ENCODE assay signal across 16 cellular contexts in the genomic region with DNA sequence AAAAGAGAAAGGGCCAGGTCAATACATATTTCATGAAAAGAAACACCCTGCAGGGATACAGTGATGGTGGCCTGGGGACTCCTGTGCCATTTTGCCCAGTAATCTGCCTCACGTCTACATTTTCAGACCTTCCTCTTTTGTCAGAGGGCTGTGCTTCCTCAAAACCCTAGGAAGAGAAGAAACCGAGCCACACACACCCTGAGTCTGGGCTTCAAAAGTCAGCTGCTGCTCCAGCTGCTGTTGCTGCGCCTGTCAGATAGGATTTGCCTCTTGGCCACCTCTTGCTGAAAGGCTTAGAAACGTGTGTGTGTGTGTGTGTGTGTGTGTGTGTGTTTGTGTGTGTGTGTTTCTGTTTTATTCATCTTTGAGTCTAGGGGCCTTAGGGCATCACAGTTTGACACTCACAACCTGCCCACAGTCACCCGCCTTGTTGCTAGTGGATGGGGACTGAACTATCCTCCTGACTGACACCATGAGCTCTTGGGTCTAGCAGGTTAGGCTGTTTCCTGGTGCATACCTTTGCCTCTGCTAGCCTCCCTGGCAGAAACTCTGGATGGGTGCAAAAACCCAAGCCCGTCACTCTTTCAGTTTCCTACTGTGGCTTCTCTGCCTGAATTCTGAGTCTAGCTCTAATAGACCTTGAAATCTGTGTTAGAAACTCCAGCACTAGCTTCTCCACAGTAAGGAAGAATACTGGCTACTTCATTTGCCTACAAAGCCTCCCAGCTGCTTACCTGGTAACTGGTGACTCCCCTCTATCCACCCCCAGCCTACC.
DNase-seq lines count a peak whose midpoint lies in the region; ATAC-seq, FAIRE-seq and TF ChIP-seq lines count a peak whose summit lies in the region.
"Had no signal": no experiment of that assay in that cellular context is flagged by ENCODE, and none has a peak within 500 bp of the region (broad histone marks: within the 10 kb centered on the region; RNA-seq: fewer than 3 reads in every experiment).

No MANE protein-coding gene starts in this region.

- H3K27ac ChIP-seq in K562 (ENCODE audit: extremely low read depth, low read depth, low read length), result no peak overlapping the region
- peak overlapping the region; percentile 87 for H3K27ac ChIP-seq in neutrophil
- no peak overlapping the region for H3K27ac ChIP-seq in thyroid gland
- H3K27ac ChIP-seq: prostate gland had no signal

- H3K27me3 ChIP-seq in K562 (ENCODE audit: control insufficient read depth in 2 of 2, insufficient read depth in 2 of 2, low read length in 2 of 2) (no peaks in the 10 kb centered on the region), neutrophil (no peaks in the 10 kb centered on the region), thyroid gland (no peaks in the 10 kb centered on the region)

- TF ChIP-seq CTCF in K562 (IDR thresholded peaks at IDR 0.05 in 2 of 3, conservative IDR thresholded peaks at IDR 0.05 in 1 of 3; ENCODE audit: insufficient read depth in 2 of 3, low read depth in 1 of 3, low read length in 3 of 3), result no peak
- TF ChIP-seq CTCF in neutrophil (IDR thresholded peaks at IDR 0.05), result no peak
- TF ChIP-seq CTCF in chondrocyte (IDR thresholded peaks at IDR 0.05), result no peak
- no peak for TF ChIP-seq CTCF in thyroid gland (IDR thresholded peaks at IDR 0.05)

- intact Hi-C loops in K562 (cut with micrococcal nuclease) (no loop called here), thyroid gland (cut with DNase I) (no loop called here)

- TF ChIP-seq POLR2A in K562 (conservative IDR thresholded peaks at IDR 0.05) (no peak), thyroid gland (IDR thresholded peaks at IDR 0.05) (no peak)

- H3K27ac Mint-ChIP-seq in chondrocyte (ENCODE audit: unreplicated experiment), result no peak overlapping the region
- H3K27ac Mint-ChIP-seq: CD8-positive, alpha-beta T cell; GM23338 had no signal

- no peak overlapping the region for H3K9ac ChIP-seq in K562 (ENCODE audit: insufficient read depth in 1 of 2, low read depth in 2 of 2, low read length in 2 of 2)

- no peaks in the 10 kb centered on the region for H3K9me3 ChIP-seq in K562 (replicated peaks; ENCODE audit: control insufficient read depth, insufficient read depth, low read depth, low read length)
- no peaks in the 10 kb centered on the region for H3K9me3 ChIP-seq in neutrophil
- H3K9me3 ChIP-seq in thyroid gland, result no peaks in the 10 kb centered on the region
- H3K9me3 ChIP-seq: prostate gland had no signal

- H3K36me3 ChIP-seq in K562 (ENCODE audit: control insufficient read depth, insufficient read depth, low read length), result no peaks in the 10 kb centered on the region
- no peaks in the 10 kb centered on the region for H3K36me3 ChIP-seq in neutrophil
- no peaks in the 10 kb centered on the region for H3K36me3 ChIP-seq in thyroid gland
- H3K36me3 ChIP-seq: prostate gland had no signal

- H3K9me1 ChIP-seq in K562 (ENCODE audit: control insufficient read depth, insufficient read depth, low read length), result no peaks in the 10 kb centered on the region

- POLR2A ChIA-PET in K562 (lab: Yijun Ruan, JAX), result interaction anchor here (0.9 to 1.1 kb wide), 5 partner anchors 10 to 422 kb away, joined by 3 to 4 read pairs (median 4); no protein-coding TSS in a partner anchor

- 0 out of 2 replicates have a peak overlapping the region, but pooled peaks have one; percentile 0 for H2AFZ ChIP-seq in K562 (ENCODE audit: low read depth, low read length)
- H2AFZ ChIP-seq: GM23338 had no signal

- DNase-seq in MV-4-11 (lab: John Stamatoyannopoulos, UW) (peak; percentile 95), K562 (ENCODE audit: extremely low read depth in 1 of 4, low spot score in 3 of 4) (peak in 1 of 4 experiments; percentile 39), chondrocyte (ENCODE audit: low spot score) (no peak), thyroid gland (no peak), urothelium cell line (ENCODE audit: low spot score) (no peak)
- no peak for DNase-seq in stimulated activated CD4-positive, alpha-beta T cell treated with anti-CD3 and anti-CD28 coated beads, Interleukin-12 subunit alpha, Interleukin-12 subunit beta, amount 100 ng/mL, for 4 hours
- DNase-seq: activated CD4-positive, alpha-beta T cell treated with anti-CD3 and anti-CD28 coated beads for 4 hours; activated effector memory CD4-positive, alpha-beta T cell treated with Interleukin-2 at 50 U/mL for 16 hours; CD8-positive, alpha-beta T cell; NCI-H1105 treated with DMSO at 0.1 percent for 48 hours; NCI-H526 treated with DMSO at 0.1 percent for 48 hours had no signal

- H3K4me1 Mint-ChIP-seq in chondrocyte (ENCODE audit: low read depth), result peaks cover 11% of the 10 kb centered on the region

- H4K20me1 ChIP-seq in K562 (replicated peaks; ENCODE audit: control insufficient read depth, insufficient read depth, low read length), result no peaks in the 10 kb centered on the region

- in situ Hi-C loops in K562 (cut with MboI), result no loop called here

- H3K4me3 ChIP-seq in K562 (no peak overlapping the region), neutrophil (ENCODE audit: low read depth in 1 of 2, low read length in 1 of 2) (peak overlapping the region; percentile 47 to 50), thyroid gland (replicated peaks in 1 of 3) (no peak overlapping the region)
- H3K4me3 ChIP-seq: GM23338, prostate gland had no signal

- BruUV-seq in K562 (replicated peaks; lab: Mats Ljungman, UMichigan), result no TSS peak

- WGBS in K562 (ENCODE audit: insufficient coverage, low coverage, missing lambda C conversion rate), result 33% methylated on average over 6 of the region's 6 CpGs
- 73 to 80% methylated on average over 5 to 6 of the region's 6 CpGs for WGBS in thyroid gland, 2 donors

- H3K36me3 Mint-ChIP-seq in chondrocyte (ENCODE audit: low read depth), result no peaks in the 10 kb centered on the region
- H3K36me3 Mint-ChIP-seq: brain; CD8-positive, alpha-beta T cell had no signal

- TF ChIP-seq RAD21 in K562 (CRISPR knock-in tag; conservative IDR thresholded peaks at IDR 0.05 in 1 of 2, IDR thresholded peaks at IDR 0.05 in 1 of 2), result no peak

- H3K27me3 Mint-ChIP-seq in chondrocyte (ENCODE audit: low read depth), result peaks cover 1% of the 10 kb centered on the region

- TF ChIP-seq EP300 in K562 (IDR thresholded peaks at IDR 0.05; ENCODE audit: low read length), result no peak

- FAIRE-seq in K562 (lab: Jason Lieb, UNC), result peak; percentile 23
- FAIRE-seq in urothelium cell line (lab: Jason Lieb, UNC), result no peak

- CTCF ChIA-PET in K562 (lab: Yijun Ruan, JAX; ENCODE audit: low intra/inter-chr PET ratio), result interaction anchor here (0.8 kb wide), 1 partner anchor 461 kb away, joined by 3 read pairs; no protein-coding TSS in a partner anchor

- H3K4me2 ChIP-seq in K562 (ENCODE audit: insufficient read depth, low read length), result no peak overlapping the region
- H3K4me2 ChIP-seq: GM23338 had no signal

- H3K9me3 Mint-ChIP-seq in chondrocyte (ENCODE audit: low read depth), result no peaks in the 10 kb centered on the region
- H3K9me3 Mint-ChIP-seq: CD8-positive, alpha-beta T cell; GM23338 had no signal

- H3K4me1 ChIP-seq in K562 (replicated peaks in 1 of 2; ENCODE audit: control insufficient read depth in 2 of 2, insufficient read depth in 2 of 2, low read length in 2 of 2) (peaks cover 3 to 10% of the 10 kb centered on the region in 2 experiments; a peak in 1 of 5 replicates), neutrophil (ENCODE audit: control insufficient read depth in 1 of 2, insufficient read depth in 1 of 2, low read depth in 1 of 2, low read length in 1 of 2) (peaks cover 37 to 50% of the 10 kb centered on the region in 2 experiments), thyroid gland (no peaks in the 10 kb centered on the region)
- H3K4me1 ChIP-seq: prostate gland had no signal

- no peaks in the 10 kb centered on the region for H3K79me2 ChIP-seq in K562 (ENCODE audit: control insufficient read depth, insufficient read depth, low read length)

- no peak overlapping the region for H3K4me3 Mint-ChIP-seq in chondrocyte (ENCODE audit: unreplicated experiment)
- H3K4me3 Mint-ChIP-seq: brain; CD8-positive, alpha-beta T cell; GM23338 had no signal

- peak; percentile 33 for ATAC-seq in GM18868 (IDR thresholded peaks at IDR 0.05; ENCODE audit: unreplicated experiment)
- peak; percentile 59 for ATAC-seq in K562
- ATAC-seq: CD8-positive, alpha-beta T cell; GM23338 had no signal

TF ChIP-seq in K562, 482 proteins besides CTCF, POLR2A, EP300 and RAD21 (continues in another document):
- peak; percentile 53 for TF ChIP-seq CBFA2T3 (IDR thresholded peaks at IDR 0.05)
- TF ChIP-seq SPI1 (IDR thresholded peaks at IDR 0.05; ENCODE audit: borderline replicate concordance, low read depth, low read length), result peak; percentile 43; the same call in 1 of the 2 replicates
- TF ChIP-seq SRSF3 (IDR thresholded peaks at IDR 0.05; ENCODE audit: insufficient read depth, low read length), result no peak
- TF ChIP-seq FOXK1 (CRISPR knock-in tag; IDR thresholded peaks at IDR 0.05; ENCODE audit: borderline replicate concordance), result no peak
- TF ChIP-seq KLF13 (tag; IDR thresholded peaks at IDR 0.05; ENCODE audit: borderline replicate concordance, low read depth), result no peak
- no peak for TF ChIP-seq ZNF830 (CRISPR knock-in tag; IDR thresholded peaks at IDR 0.05)
- TF ChIP-seq BHLHE40 (IDR thresholded peaks at IDR 0.05; ENCODE audit: low read length), result peak; percentile 25; the same call in 1 of the 2 replicates
- TF ChIP-seq NRF1 (conservative IDR thresholded peaks at IDR 0.05 in 1 of 2, IDR thresholded peaks at IDR 0.05 in 1 of 2), result 0 out of 4 replicates have a peak, but pooled peaks of 1 of the 2 experiments have one; percentile 18
- TF ChIP-seq ZNF551 (CRISPR knock-in tag; IDR thresholded peaks at IDR 0.05), result no peak
- TF ChIP-seq CBFA2T2 (conservative IDR thresholded peaks at IDR 0.05), result peak; percentile 36
- TF ChIP-seq, protein P1, sequence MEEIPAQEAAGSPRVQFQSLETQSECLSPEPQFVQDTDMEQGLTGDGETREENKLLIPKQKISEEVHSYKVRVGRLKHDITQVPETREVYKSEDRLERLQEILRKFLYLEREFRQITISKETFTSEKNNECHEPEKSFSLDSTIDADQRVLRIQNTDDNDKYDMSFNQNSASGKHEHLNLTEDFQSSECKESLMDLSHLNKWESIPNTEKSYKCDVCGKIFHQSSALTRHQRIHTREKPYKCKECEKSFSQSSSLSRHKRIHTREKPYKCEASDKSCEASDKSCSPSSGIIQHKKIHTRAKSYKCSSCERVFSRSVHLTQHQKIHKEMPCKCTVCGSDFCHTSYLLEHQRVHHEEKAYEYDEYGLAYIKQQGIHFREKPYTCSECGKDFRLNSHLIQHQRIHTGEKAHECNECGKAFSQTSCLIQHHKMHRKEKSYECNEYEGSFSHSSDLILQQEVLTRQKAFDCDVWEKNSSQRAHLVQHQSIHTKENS (CRISPR knock-in tag; IDR thresholded peaks at IDR 0.05), result no peak
- TF ChIP-seq, protein P2, sequence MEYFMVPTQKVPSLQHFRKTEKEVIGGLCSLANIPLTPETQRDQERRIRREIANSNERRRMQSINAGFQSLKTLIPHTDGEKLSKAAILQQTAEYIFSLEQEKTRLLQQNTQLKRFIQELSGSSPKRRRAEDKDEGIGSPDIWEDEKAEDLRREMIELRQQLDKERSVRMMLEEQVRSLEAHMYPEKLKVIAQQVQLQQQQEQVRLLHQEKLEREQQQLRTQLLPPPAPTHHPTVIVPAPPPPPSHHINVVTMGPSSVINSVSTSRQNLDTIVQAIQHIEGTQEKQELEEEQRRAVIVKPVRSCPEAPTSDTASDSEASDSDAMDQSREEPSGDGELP (CRISPR knock-in tag; IDR thresholded peaks at IDR 0.05; ENCODE audit: borderline replicate concordance), result peak; percentile 78

Comparison
In these comparisons a context has a peak if more than half of its experiments do, and no peak if none do; other contexts are left out.
1. H3K4me3 ChIP-seq: peak in neutrophil (2 of 2); none in K562 (single experiment) and thyroid gland (0 of 3).